11 cellular contexts compared by ENCODE assay signal in the genomic region with DNA sequence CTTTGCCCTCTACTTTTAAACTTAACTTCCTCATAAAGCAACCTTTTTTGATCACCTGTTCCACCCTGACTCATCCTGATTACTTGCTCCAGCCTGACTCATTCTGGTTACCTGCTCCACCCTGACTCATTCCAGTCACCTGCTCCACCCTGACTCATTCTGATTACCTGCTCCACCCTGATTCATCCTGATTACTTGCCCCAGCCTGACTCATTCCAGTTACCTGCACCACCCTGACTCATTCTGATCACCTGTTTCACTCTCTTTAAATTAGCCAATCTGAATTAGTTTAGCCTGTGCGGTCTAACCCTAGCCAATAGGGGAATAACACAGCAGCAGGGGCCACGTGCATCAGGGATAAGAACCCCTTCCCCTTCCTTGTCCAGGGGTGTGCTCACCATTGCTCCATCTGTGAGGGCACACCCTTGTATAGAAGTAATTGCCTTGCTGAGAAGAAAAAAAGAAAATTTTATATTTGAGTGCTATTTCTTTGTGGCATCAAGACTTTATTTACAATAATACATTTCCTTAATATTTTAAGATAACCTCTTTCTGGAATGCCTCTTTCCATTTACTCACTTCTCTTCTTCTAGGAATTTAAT. TPM values are rescaled to one million over a fixed set of nuclear protein-coding genes. Genes with fewer than 3 reads are reported as not detected.
DNase-seq lines count a peak whose midpoint lies in the region; ATAC-seq and TF ChIP-seq lines count a peak whose summit lies in the region.
"Had no signal": no experiment of that assay in that cellular context is flagged by ENCODE, and none has a peak within 500 bp of the region (broad histone marks: within the 10 kb centered on the region; RNA-seq: fewer than 3 reads in every experiment).

No MANE protein-coding gene starts in this region.

- intact Hi-C loops in colonic mucosa (cut with DNase I), result no loop called here

- no peak for TF ChIP-seq CTCF in colonic mucosa (IDR thresholded peaks at IDR 0.05)

- peaks cover 4% of the 10 kb centered on the region for H3K4me1 ChIP-seq in colonic mucosa

- H3K4me3 ChIP-seq in colonic mucosa, result no peak overlapping the region
- H3K4me3 ChIP-seq: esophagus muscularis mucosa, left lung had no signal

- H3K36me3 ChIP-seq in colonic mucosa, result no peaks in the 10 kb centered on the region
- H3K36me3 ChIP-seq: esophagus muscularis mucosa, left lung had no signal

- H3K9me3 ChIP-seq in colonic mucosa, result no peaks in the 10 kb centered on the region
- H3K9me3 ChIP-seq: left lung had no signal

- H3K9ac ChIP-seq in colonic mucosa (ENCODE audit: low read depth in 2 of 2, low read length in 2 of 2), result no peak overlapping the region

- ATAC-seq in HG03095 (IDR thresholded peaks at IDR 0.05; ENCODE audit: unreplicated experiment) (no peak), GM19035 (IDR thresholded peaks at IDR 0.05; ENCODE audit: unreplicated experiment) (no peak)
- ATAC-seq: left lung had no signal

- DNase-seq in HK-2 (ENCODE audit: unreplicated experiment), result peak; percentile 35
- peak; percentile 47 to 48 for DNase-seq in activated CD4-positive, alpha-beta T cell treated with anti-CD3 and anti-CD28 coated beads for 4 hours
- DNase-seq in colonic mucosa, result peak; percentile 48
- DNase-seq in stimulated activated CD4-positive, alpha-beta T cell treated with anti-CD3 and anti-CD28 coated beads, Interleukin-2, amount 100 ng/mL, for 48 hours, result peak; percentile 15 to 30
- DNase-seq in cerebellar nuclear complex (lab: John Stamatoyannopoulos, UW), result no peak
- DNase-seq: IMR-90, left lung, NCI-H345 had no signal

- H3K27ac ChIP-seq in colonic mucosa, result no peak overlapping the region
- H3K27ac ChIP-seq: esophagus muscularis mucosa, left lung had no signal

- no peaks in the 10 kb centered on the region for H3K27me3 ChIP-seq in colonic mucosa

RNA-seq across cellular contexts. Expression of a gene that starts 17.9 kb away (rescaled TPM):
- total RNA-seq in colonic mucosa, result 10 to 100 TPM; 55.3 to 91.3 TPM
- total RNA-seq: esophagus muscularis mucosa, IMR-90 had no signal

Comparison
In these comparisons a context has a peak if more than half of its experiments do, and no peak if none do; other contexts are left out.
1. DNase-seq: peak in HK-2 (single experiment), activated CD4-positive, alpha-beta T cell treated with anti-CD3 and anti-CD28 coated beads for 4 hours (2 of 2), colonic mucosa (single experiment) and stimulated activated CD4-positive, alpha-beta T cell treated with anti-CD3 and anti-CD28 coated beads, Interleukin-2, amount 100 ng/mL, for 48 hours (2 of 2); none in cerebellar nuclear complex (0 of 2).